Comparison of ENCODE assay signal across 20 cellular contexts in genomic region chr2:202072737-202073396, GRCh38. TPM values are rescaled to one million over a fixed set of nuclear protein-coding genes. Genes with fewer than 3 reads are reported as not detected.
DNase-seq lines count a peak whose midpoint lies in the region; ATAC-seq and TF ChIP-seq lines count a peak whose summit lies in the region.
"Had no signal": no experiment of that assay in that cellular context is flagged by ENCODE, and none has a peak within 500 bp of the region (broad histone marks: within the 10 kb centered on the region; RNA-seq: fewer than 3 reads in every experiment).

TSS of gene KIAA2012 (plus strand) at chr2:202073255. CDS start at chr2:202073628, 373 bp downstream.

- intact Hi-C loops in Calu3 (cut with micrococcal nuclease; ENCODE audit: unreplicated experiment): no loop called here
- intact Hi-C loops in CD4-positive, alpha-beta T cell (cut with DNase I, micrococcal nuclease): no loop called here

- H3K27ac ChIP-seq in endodermal cell (ENCODE audit: low read depth, low read length): peak within 1 kb of the TSS; percentile 26
- H3K27ac ChIP-seq in osteoblast (ENCODE audit: low read depth, low read length): no peak within 1 kb of the TSS
- no peak within 1 kb of the TSS for H3K27ac ChIP-seq in CD4-positive, alpha-beta T cell (ENCODE audit: low read depth, low read length)
- H3K27ac ChIP-seq: brain microvascular endothelial cell, SJCRH30 had no signal

- WGBS in endodermal cell (ENCODE audit: insufficient coverage in 1 of 2, insufficient read length in 1 of 2), 2 experiments: 58 to 81% methylated on average over 7 to 10 of the region's 11 CpGs

- H3K36me3 Mint-ChIP-seq in endodermal cell (ENCODE audit: low read depth) (no peaks in the 10 kb centered on the region), Calu3 (ENCODE audit: insufficient read depth, unreplicated experiment) (no peaks in the 10 kb centered on the region)
- H3K36me3 Mint-ChIP-seq in CD4-positive, alpha-beta T cell (ENCODE audit: low read depth): no peaks in the 10 kb centered on the region
- H3K36me3 Mint-ChIP-seq: activated naive CD4-positive, alpha-beta T cell treated with anti-CD3 and anti-CD28 coated beads, Interleukin-2, amount 10 ng/mL, durations not matched to agents 7 days and 5 days had no signal

- H3K36me3 ChIP-seq in endodermal cell (ENCODE audit: control insufficient read depth, insufficient read depth, low read length) (no peaks in the 10 kb centered on the region), osteoblast (ENCODE audit: insufficient read depth, low read length) (no peaks in the 10 kb centered on the region)
- H3K36me3 ChIP-seq: brain microvascular endothelial cell, SJCRH30 had no signal

- no peak for ATAC-seq in GM18520 (IDR thresholded peaks at IDR 0.05; ENCODE audit: unreplicated experiment)
- no peak for ATAC-seq in CD4-positive, alpha-beta T cell (ENCODE audit: poor library complexity)
- ATAC-seq: left colon; stimulated activated naive CD8-positive, alpha-beta T cell treated with anti-CD3 and anti-CD28 coated beads, Interleukin-15, Interleukin-2, amounts not matched to agents 100 U/mL and 50 U/mL, for 24 hours had no signal

- H3K4me2 ChIP-seq in osteoblast (ENCODE audit: insufficient read depth, low read length): no peak within 1 kb of the TSS

- peak within 1 kb of the TSS; percentile 10 for H2AFZ ChIP-seq in osteoblast (ENCODE audit: low read length)

- DNase-seq in HT-29 (ENCODE audit: low spot score): peak; percentile 20
- peak; percentile 6 for DNase-seq in NCI-H69 (lab: John Stamatoyannopoulos, UW)
- DNase-seq in endodermal cell: peak; percentile 63
- no peak for DNase-seq in osteoblast (ENCODE audit: insufficient read length, low spot score, missing footprints)
- DNase-seq in Calu3: no peak
- DNase-seq in stimulated activated CD4-positive, alpha-beta T cell treated with anti-CD3 and anti-CD28 coated beads, Interleukin-4, amount 100 ng/mL, for 24 hours: no peak
- no peak for DNase-seq in CD4-positive, alpha-beta T cell
- DNase-seq: activated CD4-positive, alpha-beta T cell treated with anti-CD3 and anti-CD28 coated beads for 1 hour; activated naive CD4-positive, alpha-beta T cell treated with anti-CD3 and anti-CD28 coated beads, Interleukin-2, amount 10 ng/mL, durations not matched to agents 7 days and 5 days; brain microvascular endothelial cell; left colon; NCI-H2171 treated with DMSO at 0.1 percent for 48 hours; SJCRH30; stimulated activated CD4-positive, alpha-beta T cell treated with anti-CD3 and anti-CD28 coated beads, Interleukin-15, amount 100 ng/mL, for 24 hours; stimulated activated naive CD8-positive, alpha-beta T cell treated with anti-CD3 and anti-CD28 coated beads, Interleukin-15, Interleukin-2, amounts not matched to agents 100 U/mL and 50 U/mL, for 24 hours had no signal

- no peaks in the 10 kb centered on the region for H4K20me1 ChIP-seq in osteoblast (ENCODE audit: insufficient read depth, low read length)

- H3K27ac Mint-ChIP-seq in endodermal cell: no peak within 1 kb of the TSS
- no peak within 1 kb of the TSS for H3K27ac Mint-ChIP-seq in Calu3 (ENCODE audit: unreplicated experiment)
- no peak within 1 kb of the TSS for H3K27ac Mint-ChIP-seq in CD4-positive, alpha-beta T cell
- H3K27ac Mint-ChIP-seq: activated naive CD4-positive, alpha-beta T cell treated with anti-CD3 and anti-CD28 coated beads, Interleukin-2, amount 10 ng/mL, durations not matched to agents 7 days and 5 days; progenitor cell of endocrine pancreas had no signal

- H3K27me3 Mint-ChIP-seq in endodermal cell (ENCODE audit: insufficient read depth): peaks cover 1% of the 10 kb centered on the region
- peaks cover 13% of the 10 kb centered on the region for H3K27me3 Mint-ChIP-seq in Calu3 (ENCODE audit: unreplicated experiment)
- peaks cover 4% of the 10 kb centered on the region for H3K27me3 Mint-ChIP-seq in CD4-positive, alpha-beta T cell

- peaks cover 3% of the 10 kb centered on the region for H3K4me1 ChIP-seq in endodermal cell (ENCODE audit: control insufficient read depth, insufficient read depth, low read length)
- no peaks in the 10 kb centered on the region for H3K4me1 ChIP-seq in osteoblast (ENCODE audit: insufficient read depth, low read length)
- H3K4me1 ChIP-seq: SJCRH30 had no signal

- no TSS peak for BruUV-seq in Calu3 (replicated peaks; lab: Mats Ljungman, UMichigan)

- H3K79me2 ChIP-seq in osteoblast (ENCODE audit: insufficient read depth, low read length): no peaks in the 10 kb centered on the region

- CTCF ChIA-PET in Calu3 (lab: Charles Lee): interaction anchor here (0.5 to 1.0 kb wide), 2 partner anchors 11 to 106 kb away, joined by 3 to 5 read pairs; no protein-coding TSS in a partner anchor
- CTCF ChIA-PET in CD4-positive, alpha-beta T cell (lab: Charles Lee): no interaction called here

- H3K27me3 ChIP-seq in endodermal cell (ENCODE audit: control insufficient read depth, insufficient read depth, low read length, poor library complexity, severe bottlenecking) (no peaks in the 10 kb centered on the region), osteoblast (ENCODE audit: insufficient read depth, low read length) (no peaks in the 10 kb centered on the region)
- no peaks in the 10 kb centered on the region for H3K27me3 ChIP-seq in CD4-positive, alpha-beta T cell (ENCODE audit: control insufficient read depth, insufficient read depth, low read length)
- H3K27me3 ChIP-seq: brain microvascular endothelial cell, dorsolateral prefrontal cortex, SJCRH30 had no signal

- no peak within 1 kb of the TSS for H3K4me3 Mint-ChIP-seq in endodermal cell
- no peak within 1 kb of the TSS for H3K4me3 Mint-ChIP-seq in Calu3 (ENCODE audit: low read depth, unreplicated experiment)
- no peak within 1 kb of the TSS for H3K4me3 Mint-ChIP-seq in CD4-positive, alpha-beta T cell
- H3K4me3 Mint-ChIP-seq: activated naive CD4-positive, alpha-beta T cell treated with anti-CD3 and anti-CD28 coated beads, Interleukin-2, amount 10 ng/mL, durations not matched to agents 7 days and 5 days had no signal

- no peak within 1 kb of the TSS for H3K4me3 ChIP-seq in endodermal cell (ENCODE audit: low read length)
- no peak within 1 kb of the TSS for H3K4me3 ChIP-seq in osteoblast (ENCODE audit: insufficient read depth, low read length)
- H3K4me3 ChIP-seq: SJCRH30 had no signal

- H3K4me1 Mint-ChIP-seq in endodermal cell (peaks cover 14% of the 10 kb centered on the region), Calu3 (ENCODE audit: low read depth, unreplicated experiment) (peaks cover 6% of the 10 kb centered on the region)
- H3K4me1 Mint-ChIP-seq in CD4-positive, alpha-beta T cell (ENCODE audit: low read depth): no peaks in the 10 kb centered on the region
- H3K4me1 Mint-ChIP-seq: activated naive CD4-positive, alpha-beta T cell treated with anti-CD3 and anti-CD28 coated beads, Interleukin-2, amount 10 ng/mL, durations not matched to agents 7 days and 5 days had no signal

- H3K9me3 Mint-ChIP-seq in endodermal cell: no peaks in the 10 kb centered on the region
- H3K9me3 Mint-ChIP-seq in Calu3 (ENCODE audit: low read depth, unreplicated experiment): no peaks in the 10 kb centered on the region
- H3K9me3 Mint-ChIP-seq in CD4-positive, alpha-beta T cell: no peaks in the 10 kb centered on the region
- H3K9me3 Mint-ChIP-seq: activated naive CD4-positive, alpha-beta T cell treated with anti-CD3 and anti-CD28 coated beads, Interleukin-2, amount 10 ng/mL, durations not matched to agents 7 days and 5 days had no signal

- POLR2A ChIA-PET in CD4-positive, alpha-beta T cell (lab: Charles Lee): no interaction called here

- H3K9me3 ChIP-seq in endodermal cell (ENCODE audit: control insufficient read depth, low read length) (no peaks in the 10 kb centered on the region), osteoblast (ENCODE audit: low read depth, low read length) (no peaks in the 10 kb centered on the region)
- H3K9me3 ChIP-seq in CD4-positive, alpha-beta T cell (ENCODE audit: control insufficient read depth, low read length): no peaks in the 10 kb centered on the region
- H3K9me3 ChIP-seq: SJCRH30 had no signal

- TF ChIP-seq CTCF in endodermal cell (conservative IDR thresholded peaks at IDR 0.05) (no peak), osteoblast (IDR thresholded peaks at IDR 0.05; ENCODE audit: extremely low read depth, low read depth, low read length) (no peak), Calu3 (IDR thresholded peaks at IDR 0.05; ENCODE audit: unreplicated experiment) (no peak)
- TF ChIP-seq CTCF in CD4-positive, alpha-beta T cell (IDR thresholded peaks at IDR 0.05): no peak

- H3K9ac ChIP-seq in endodermal cell (ENCODE audit: extremely low read depth, low read length, poor library complexity, severe bottlenecking): no peak within 1 kb of the TSS

RNA-seq across cellular contexts. Expression of gene KIAA2012, which starts in this region (rescaled TPM):
- total RNA-seq in HT-29 (2014; rRNA removed; shearing (Covaris generic)): 0.05 TPM in 1 of 2 replicates, not detected in the other
- 1 to 10 TPM in 1 of 2 donors, under 1 TPM in 1; 0.62 to 1.0 TPM for total RNA-seq in endodermal cell
- polyA plus RNA-seq in endodermal cell (2013, experiment 1 of 2): 0.43 TPM
- polyA plus RNA-seq in endodermal cell (2013, experiment 2 of 2): 0.33 TPM
- under 0.01 TPM in 1 of 2 replicates, not detected in the other for total RNA-seq in osteoblast
- 0.17 TPM in 1 of 2 replicates, not detected in the other for total RNA-seq in Calu3 (2022)
- not detected for total RNA-seq in CD4-positive, alpha-beta T cell
- total RNA-seq: fibroblast of lung, progenitor cell of endocrine pancreas, ureter had no signal

Comparison
In these comparisons a context has a peak if more than half of its experiments do, and no peak if none do; other contexts are left out.
1. Peak in DNase-seq in HT-29; RNA of the gene not detected or under 1 TPM.
2. DNase-seq: peak in NCI-H69 (single experiment) and endodermal cell (single experiment); none in osteoblast (single experiment), Calu3 (single experiment), stimulated activated CD4-positive, alpha-beta T cell treated with anti-CD3 and anti-CD28 coated beads, Interleukin-4, amount 100 ng/mL, for 24 hours (single experiment) and CD4-positive, alpha-beta T cell (0 of 10).